12 cellular contexts compared by ENCODE assay signal in genomic region chr1:59487335-59488031, GRCh38.
DNase-seq lines count a peak whose midpoint lies in the region; ATAC-seq and TF ChIP-seq lines count a peak whose summit lies in the region.
"Had no signal": no experiment of that assay in that cellular context is flagged by ENCODE, and none has a peak within 500 bp of the region (broad histone marks: within the 10 kb centered on the region; RNA-seq: fewer than 3 reads in every experiment).

No MANE protein-coding gene starts in this region.

- ATAC-seq in left lung (peak; percentile 39), GM21447 (IDR thresholded peaks at IDR 0.05; ENCODE audit: unreplicated experiment) (no peak), HG02870 (IDR thresholded peaks at IDR 0.05; ENCODE audit: unreplicated experiment) (no peak)
- ATAC-seq: activated CD8-positive, alpha-beta T cell treated with anti-CD3 and anti-CD28 coated beads for 36 hours; psoas muscle had no signal

- intact Hi-C loops in breast epithelium (cut with DNase I; ENCODE audit: low total_unique reads) (no loop called here), left lung (cut with DNase I) (no loop called here)

- peaks cover 36% of the 10 kb centered on the region for H3K4me1 ChIP-seq in Loucy (ENCODE audit: insufficient read depth, low read length, poor library complexity, severe bottlenecking)
- H3K4me1 ChIP-seq in breast epithelium: no peaks in the 10 kb centered on the region
- peaks cover 0 to 6% of the 10 kb centered on the region in 2 donors for H3K4me1 ChIP-seq in left lung

- peak overlapping the region; percentile 19 for H3K4me2 ChIP-seq in Loucy (ENCODE audit: low read depth, low read length, poor library complexity, severe bottlenecking)

- peak overlapping the region; percentile 15 for H3K9ac ChIP-seq in Loucy (ENCODE audit: low read depth, low read length, poor library complexity, severe bottlenecking)

- TF ChIP-seq CTCF in Loucy (conservative IDR thresholded peaks at IDR 0.05; ENCODE audit: low read length): no peak
- no peak for TF ChIP-seq CTCF in breast epithelium (IDR thresholded peaks at IDR 0.05)
- TF ChIP-seq CTCF in left lung (IDR thresholded peaks at IDR 0.05): no peak

- no peaks in the 10 kb centered on the region for H4K20me1 ChIP-seq in Loucy (ENCODE audit: insufficient read depth, low read length, poor library complexity, severe bottlenecking)

- H3K36me3 ChIP-seq in Loucy (ENCODE audit: insufficient read depth, low read length): no peaks in the 10 kb centered on the region
- H3K36me3 ChIP-seq in breast epithelium: no peaks in the 10 kb centered on the region
- H3K36me3 ChIP-seq in left lung: no peaks in the 10 kb centered on the region

- peak overlapping the region; percentile 23 for H2AFZ ChIP-seq in Loucy (ENCODE audit: low read length)

- no peak overlapping the region for H3K4me3 ChIP-seq in Loucy (ENCODE audit: low read length, poor library complexity, severe bottlenecking)
- H3K4me3 ChIP-seq in breast epithelium: peak overlapping the region in 1 of 3 donors; percentile 2
- no peak overlapping the region for H3K4me3 ChIP-seq in left lung
- H3K4me3 ChIP-seq: psoas muscle had no signal

- H3K27me3 ChIP-seq in Loucy (ENCODE audit: insufficient read depth, low read length, poor library complexity, severe bottlenecking): no peaks in the 10 kb centered on the region
- no peaks in the 10 kb centered on the region for H3K27me3 ChIP-seq in breast epithelium
- no peaks in the 10 kb centered on the region for H3K27me3 ChIP-seq in left lung

- no peaks in the 10 kb centered on the region for H3K9me2 ChIP-seq in Loucy (replicated peaks; ENCODE audit: low read depth, low read length)

- H3K9me3 ChIP-seq in Loucy (ENCODE audit: insufficient read depth, low read depth, low read length) (peaks cover 9% of the 10 kb centered on the region; the same call in 1 of the 2 replicates), breast epithelium (no peaks in the 10 kb centered on the region), left lung (peaks cover 0 to 4% of the 10 kb centered on the region in 2 donors)

- H3K27ac ChIP-seq in breast epithelium: peak overlapping the region; percentile 58 to 70
- H3K27ac ChIP-seq in left lung: no peak overlapping the region
- H3K27ac ChIP-seq: psoas muscle had no signal

- H3K79me2 ChIP-seq in Loucy (ENCODE audit: insufficient read depth, low read length): no peaks in the 10 kb centered on the region

- no peaks in the 10 kb centered on the region for H3F3A ChIP-seq in Loucy (ENCODE audit: low read depth)

- no peak for TF ChIP-seq POLR2A in breast epithelium (IDR thresholded peaks at IDR 0.05)

- peak; percentile 65 for DNase-seq in AG08395 (ENCODE audit: low spot score)
- DNase-seq in breast epithelium (ENCODE audit: low spot score in 2 of 2): peak in 1 of 2 donors; percentile 25
- DNase-seq in left lung: no peak
- no peak for DNase-seq in NCI-H1092 treated with DMSO at 0.1 percent for 48 hours (lab: John Stamatoyannopoulos, UW)
- DNase-seq in DMS 273 (lab: John Stamatoyannopoulos, UW; ENCODE audit: unreplicated experiment): no peak
- DNase-seq: activated CD8-positive, alpha-beta T cell treated with anti-CD3 and anti-CD28 coated beads for 36 hours; DMS 273 treated with DMSO at 0.1 percent for 48 hours; psoas muscle; stimulated activated CD4-positive, alpha-beta T cell treated with anti-CD3 and anti-CD28 coated beads, Interleukin-1b, Interleukin-23, amount 100 ng/mL, for 48 hours had no signal

Comparison
In these comparisons a context has a peak if more than half of its experiments do, and no peak if none do; other contexts are left out.
1. H3K27ac ChIP-seq: peak in breast epithelium (2 of 2); none in left lung (0 of 2).